ENCODE assay signal across 8 cellular contexts in the genomic region with DNA sequence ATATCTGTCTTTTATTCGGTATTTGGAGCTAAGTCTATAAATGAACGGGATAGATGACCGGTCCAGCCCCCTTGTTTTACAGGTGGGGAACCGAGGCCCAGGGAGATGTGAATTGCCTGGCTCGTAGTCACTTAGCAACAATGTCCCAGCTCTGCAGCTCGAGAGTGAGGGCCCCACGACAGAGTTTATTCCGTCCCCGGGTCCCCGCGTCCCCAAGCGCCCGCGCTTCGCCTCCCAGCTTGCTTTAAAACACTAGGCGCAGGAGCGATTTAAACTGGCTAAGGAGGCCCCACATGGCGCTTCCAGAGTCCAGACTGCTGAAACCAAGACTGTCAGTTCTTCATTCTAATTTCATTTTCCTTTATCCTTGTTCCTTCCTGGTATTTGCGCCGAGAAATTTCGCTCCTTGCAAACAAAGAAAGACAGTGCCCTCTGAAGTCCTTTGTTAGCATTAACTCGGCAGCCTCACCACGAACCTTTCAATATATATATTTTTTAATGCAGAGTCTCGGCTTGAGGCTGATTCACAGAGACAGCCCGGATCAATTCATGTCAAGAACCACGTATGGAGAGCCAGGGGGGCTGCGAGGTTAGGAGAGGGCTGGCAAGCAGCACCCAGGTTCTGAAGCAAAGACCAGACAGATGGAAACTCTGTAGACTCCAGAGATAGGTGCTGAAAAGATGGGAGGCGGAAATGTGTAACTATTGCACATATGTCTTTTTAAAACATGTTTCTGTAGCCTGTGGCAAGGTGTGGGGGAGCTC. TPM values are rescaled to one million over a fixed set of nuclear protein-coding genes. Genes with fewer than 3 reads are reported as not detected.
DNase-seq lines count a peak whose midpoint lies in the region; ATAC-seq and TF ChIP-seq lines count a peak whose summit lies in the region.

No MANE protein-coding gene starts in this region.

- TF ChIP-seq CTCF in nephron progenitor cell (IDR thresholded peaks at IDR 0.05), result peak; percentile 35

- H3K27me3 Mint-ChIP-seq in nephron progenitor cell (ENCODE audit: low read depth, poor library complexity), result peaks cover 13% of the 10 kb centered on the region

- no peak for ATAC-seq in HG03095 (IDR thresholded peaks at IDR 0.05; ENCODE audit: unreplicated experiment)

- peaks cover 10% of the 10 kb centered on the region for H3K36me3 Mint-ChIP-seq in nephron progenitor cell (ENCODE audit: low read depth)

- DNase-seq in activated T-cell treated with anti-CD3 and anti-CD28 coated beads, Interleukin-2, amount 50 U/mL, for 1 hour, result peak; percentile 29
- DNase-seq in activated T-cell treated with anti-CD3 and anti-CD28 coated beads for 4 hours, result no peak
- DNase-seq in NCI-H2227 treated with DMSO at 0.1 percent for 48 hours (lab: John Stamatoyannopoulos, UW), result peak; percentile 38
- DNase-seq in activated CD8-positive, alpha-beta memory T cell treated with anti-CD3 and anti-CD28 coated beads, Interleukin-2, amount 50 U/mL, for 48 hours, result peak; percentile 57
- DNase-seq in fibroblast of the conjunctiva (ENCODE audit: low read depth), result peak; percentile 73
- DNase-seq in nephron progenitor cell, result peak; percentile 37
- no peak for DNase-seq in occipital lobe (lab: John Stamatoyannopoulos, UW)

- peak overlapping the region; percentile 52 for H3K27ac Mint-ChIP-seq in nephron progenitor cell

- H3K9me3 Mint-ChIP-seq in nephron progenitor cell, result no peaks in the 10 kb centered on the region

- peaks cover 46% of the 10 kb centered on the region for H3K4me1 Mint-ChIP-seq in nephron progenitor cell

- H3K4me3 Mint-ChIP-seq in nephron progenitor cell, result peak overlapping the region; percentile 96

RNA-seq across cellular contexts. Expression of gene ENC1, which starts 1.4 kb away (rescaled TPM):
- 1,378 TPM for total RNA-seq in occipital lobe

RNA-seq across cellular contexts. Expression of gene HEXB, which starts 43.1 kb away (rescaled TPM):
- total RNA-seq in occipital lobe, result 22.5 TPM

Comparison
In these comparisons a context has a peak if more than half of its experiments do, and no peak if none do; other contexts are left out.
1. DNase-seq: peak in activated T-cell treated with anti-CD3 and anti-CD28 coated beads, Interleukin-2, amount 50 U/mL, for 1 hour (single experiment), NCI-H2227 treated with DMSO at 0.1 percent for 48 hours (single experiment), activated CD8-positive, alpha-beta memory T cell treated with anti-CD3 and anti-CD28 coated beads, Interleukin-2, amount 50 U/mL, for 48 hours (single experiment), fibroblast of the conjunctiva (single experiment) and nephron progenitor cell (single experiment); none in activated T-cell treated with anti-CD3 and anti-CD28 coated beads for 4 hours (single experiment) and occipital lobe (single experiment).